1 cellular context compared by ENCODE assay signal in genomic region chr2:70672990-70673647, GRCh38.
TF ChIP-seq lines count a peak whose summit lies in the region.

No MANE protein-coding gene starts in this region.

TF ChIP-seq in GM23338, 12 proteins besides CTCF, POLR2A, EP300 and RAD21 (continued from another document):
- TF ChIP-seq ETS1 (IDR thresholded peaks at IDR 0.05), result no peak
